23 cellular contexts compared by ENCODE assay signal in genomic region chr2:230498506-230499107, GRCh38.
DNase-seq lines count a peak whose midpoint lies in the region; ATAC-seq and TF ChIP-seq lines count a peak whose summit lies in the region.
"Had no signal": no experiment of that assay in that cellular context is flagged by ENCODE, and none has a peak within 500 bp of the region (broad histone marks: within the 10 kb centered on the region; RNA-seq: fewer than 3 reads in every experiment).

No MANE protein-coding gene starts in this region.

- H2AK5ac ChIP-seq in IMR-90 (ENCODE audit: low read depth, low read length), result no peak overlapping the region

- TF ChIP-seq CTCF in IMR-90 (conservative IDR thresholded peaks at IDR 0.05; ENCODE audit: low read depth, low read length), result no peak
- no peak for TF ChIP-seq CTCF in neutrophil (IDR thresholded peaks at IDR 0.05)

- no peaks in the 10 kb centered on the region for H3K9me1 ChIP-seq in IMR-90 (ENCODE audit: insufficient read depth, low read length)

- no peak overlapping the region for H3K4me3 ChIP-seq in IMR-90 (ENCODE audit: insufficient read depth, low read depth, low read length)
- H3K4me3 ChIP-seq in neutrophil (ENCODE audit: low read depth in 1 of 2, low read length in 1 of 2), result no peak overlapping the region
- H3K4me3 ChIP-seq: breast epithelium, colonic mucosa, sigmoid colon had no signal

- intact Hi-C loops in IMR-90 (cut with micrococcal nuclease), result loop anchor here (5.0 kb wide), 1 partner anchor 299 kb away; no protein-coding TSS in a partner anchor
- intact Hi-C loops in posterior vena cava (cut with DNase I), result no loop called here
- intact Hi-C loops in Right ventricle myocardium superior (cut with DNase I), result no loop called here

- H3K14ac ChIP-seq in IMR-90 (replicated peaks; ENCODE audit: low read depth, low read length), result no peak overlapping the region

- no peaks in the 10 kb centered on the region for H3K4me1 ChIP-seq in IMR-90 (ENCODE audit: control insufficient read depth, insufficient read depth, low read length)
- H3K4me1 ChIP-seq in neutrophil (ENCODE audit: control insufficient read depth in 1 of 2, insufficient read depth in 1 of 2, low read depth in 1 of 2, low read length in 1 of 2), result peaks cover 52 to 53% of the 10 kb centered on the region in 2 experiments
- H3K4me1 ChIP-seq: breast epithelium, colonic mucosa, parathyroid adenoma, sigmoid colon had no signal

- TF ChIP-seq RAD21 in IMR-90 (IDR thresholded peaks at IDR 0.05; ENCODE audit: low read length), result no peak

- H3K27me3 ChIP-seq in IMR-90 (ENCODE audit: control insufficient read depth, insufficient read depth, low read length), result no peaks in the 10 kb centered on the region
- no peaks in the 10 kb centered on the region for H3K27me3 ChIP-seq in neutrophil
- H3K27me3 ChIP-seq: breast epithelium, colonic mucosa, sigmoid colon had no signal

- H3K4me3 Mint-ChIP-seq in activated CD8-positive, alpha-beta memory T cell treated with anti-CD3 and anti-CD28 coated beads, Interleukin-2, amount 10 ng/mL, durations not matched to agents 7 days and 5 days, result no peak overlapping the region
- H3K4me3 Mint-ChIP-seq: endodermal cell; naive thymus-derived CD4-positive, alpha-beta T cell had no signal

- CTCF ChIA-PET in activated CD8-positive, alpha-beta memory T cell treated with anti-CD3 and anti-CD28 coated beads, Interleukin-2, amount 10 ng/mL, durations not matched to agents 7 days and 5 days (lab: Charles Lee), result interaction anchor here (1.0 kb wide), 1 partner anchor 9 kb away, joined by 6 read pairs; no protein-coding TSS in a partner anchor
- CTCF ChIA-PET in IMR-90 (lab: Yijun Ruan, JAX), result no interaction called here

- H3K4me2 ChIP-seq in IMR-90 (ENCODE audit: low read depth, low read length), result no peak overlapping the region

- H3K18ac ChIP-seq in IMR-90 (ENCODE audit: low read depth, low read length), result no peak overlapping the region

- H3K9me3 ChIP-seq in IMR-90 (ENCODE audit: control insufficient read depth, insufficient read depth, low read length) (no peaks in the 10 kb centered on the region), neutrophil (no peaks in the 10 kb centered on the region)
- H3K9me3 ChIP-seq: breast epithelium, colonic mucosa, sigmoid colon had no signal

- H2BK15ac ChIP-seq in IMR-90 (ENCODE audit: low read depth, low read length), result no peak overlapping the region

- no peaks in the 10 kb centered on the region for H4K20me1 ChIP-seq in IMR-90 (ENCODE audit: insufficient read depth, low read length)

- peak; percentile 16 for ATAC-seq in activated CD8-positive, alpha-beta memory T cell treated with anti-CD3 and anti-CD28 coated beads, Interleukin-2, amount 10 ng/mL, durations not matched to agents 7 days and 5 days
- ATAC-seq in IMR-90 (ENCODE audit: low read depth), result no peak
- ATAC-seq in GM19023 (IDR thresholded peaks at IDR 0.05; ENCODE audit: unreplicated experiment), result no peak
- no peak for ATAC-seq in Right ventricle myocardium superior (ENCODE audit: poor library complexity)
- ATAC-seq: left colon; naive thymus-derived CD4-positive, alpha-beta T cell had no signal

- TF ChIP-seq POLR2A in IMR-90 (IDR thresholded peaks at IDR 0.05; ENCODE audit: low read depth, low read length), result no peak

- H2BK120ac ChIP-seq in IMR-90 (ENCODE audit: low read depth, low read length), result no peak overlapping the region

- POLR2A ChIA-PET in IMR-90 (lab: Charles Lee; ENCODE audit: unreplicated experiment), result no interaction called here

- no peak overlapping the region for H3K23ac ChIP-seq in IMR-90 (ENCODE audit: low read depth, low read length)

- no peak overlapping the region for H2BK20ac ChIP-seq in IMR-90 (ENCODE audit: low read depth, low read length)

- H3K27ac Mint-ChIP-seq in activated CD8-positive, alpha-beta memory T cell treated with anti-CD3 and anti-CD28 coated beads, Interleukin-2, amount 10 ng/mL, durations not matched to agents 7 days and 5 days, result peak overlapping the region; percentile 62
- H3K27ac Mint-ChIP-seq: endodermal cell had no signal

- H3K9me3 Mint-ChIP-seq in activated CD8-positive, alpha-beta memory T cell treated with anti-CD3 and anti-CD28 coated beads, Interleukin-2, amount 10 ng/mL, durations not matched to agents 7 days and 5 days (ENCODE audit: low read depth), result no peaks in the 10 kb centered on the region

- no peaks in the 10 kb centered on the region for H3K79me1 ChIP-seq in IMR-90 (ENCODE audit: low read depth in 1 of 2, low read length in 2 of 2)

- H4K8ac ChIP-seq in IMR-90 (ENCODE audit: low read depth in 2 of 2, low read length in 2 of 2), result no peak overlapping the region

- H3K9ac ChIP-seq in IMR-90 (ENCODE audit: low read depth, low read length), result no peak overlapping the region
- H3K9ac ChIP-seq: parathyroid adenoma had no signal

- in situ Hi-C loops in IMR-90 (cut with MboI; ENCODE audit: low sequenced_read_pairs), result no loop called here

- peaks cover 16% of the 10 kb centered on the region for H3K36me3 ChIP-seq in IMR-90 (ENCODE audit: control insufficient read depth, insufficient read depth, low read length)
- peaks cover 70% of the 10 kb centered on the region for H3K36me3 ChIP-seq in neutrophil

- WGBS in IMR-90 (ENCODE audit: extremely low coverage in 2 of 2, insufficient read length in 1 of 2), 2 experiments, result no CpG with 5 or more reads among the region's 5 CpGs

- H2AFZ ChIP-seq in IMR-90 (replicated peaks; ENCODE audit: low read length, poor library complexity), result no peak overlapping the region
- H2AFZ ChIP-seq: parathyroid adenoma had no signal

- H4K91ac ChIP-seq in IMR-90 (ENCODE audit: insufficient read depth, low read depth, low read length), result no peak overlapping the region

- no TSS peak for BruUV-seq in IMR-90 (replicated peaks; lab: Mats Ljungman, UMichigan)

- H3K27ac ChIP-seq in IMR-90 (ENCODE audit: insufficient read depth, low read length), result no peak overlapping the region
- H3K27ac ChIP-seq in neutrophil, result peak overlapping the region; percentile 27
- H3K27ac ChIP-seq: breast epithelium, colonic mucosa, parathyroid adenoma, sigmoid colon had no signal

- no peak overlapping the region for H4K5ac ChIP-seq in IMR-90 (ENCODE audit: low read depth, low read length)

- peaks cover 87% of the 10 kb centered on the region for H3K36me3 Mint-ChIP-seq in activated CD8-positive, alpha-beta memory T cell treated with anti-CD3 and anti-CD28 coated beads, Interleukin-2, amount 10 ng/mL, durations not matched to agents 7 days and 5 days

- dilution Hi-C loops in IMR-90 (cut with HindIII; ENCODE audit: low sequenced_read_pairs, unreplicated experiment), result no loop called here

- H3K27me3 Mint-ChIP-seq in activated CD8-positive, alpha-beta memory T cell treated with anti-CD3 and anti-CD28 coated beads, Interleukin-2, amount 10 ng/mL, durations not matched to agents 7 days and 5 days, result no peaks in the 10 kb centered on the region
- H3K27me3 Mint-ChIP-seq: naive thymus-derived CD4-positive, alpha-beta T cell had no signal

- no peak overlapping the region for H2BK5ac ChIP-seq in IMR-90 (ENCODE audit: low read depth, low read length, poor library complexity, severe bottlenecking)

- peak overlapping the region; percentile 79 for H2AK9ac ChIP-seq in IMR-90 (replicated peaks; ENCODE audit: low read depth, low read length, poor library complexity)

- no peak for DNase-seq in activated CD8-positive, alpha-beta memory T cell treated with anti-CD3 and anti-CD28 coated beads, Interleukin-2, amount 10 ng/mL, durations not matched to agents 7 days and 5 days
- DNase-seq in activated CD8-positive, alpha-beta memory T cell treated with anti-CD3 and anti-CD28 coated beads, Interleukin-2, amount 50 U/mL, for 4 hours, result no peak
- DNase-seq in IMR-90, result no peak
- peak; percentile 29 for DNase-seq in astrocyte of the hippocampus (ENCODE audit: low read depth, low spot score)
- no peak for DNase-seq in posterior vena cava (ENCODE audit: low spot score)
- no peak for DNase-seq in Right ventricle myocardium superior
- DNase-seq: activated CD4-positive, alpha-beta T cell treated with anti-CD3 and anti-CD28 coated beads for 1 hour; C1 segment of cervical spinal cord; colonic mucosa; endodermal cell; GDM1; KG1; left colon; naive thymus-derived CD4-positive, alpha-beta T cell; NCI-H2171; NCI-H524 treated with DMSO at 0.1 percent for 48 hours; sigmoid colon; substantia nigra; SW 1271 had no signal

- no peak overlapping the region for H3K4ac ChIP-seq in IMR-90 (ENCODE audit: low read depth, low read length)

- no peak overlapping the region for H3K56ac ChIP-seq in IMR-90 (ENCODE audit: extremely low read depth, insufficient read depth, low read length)

- H3K4me1 Mint-ChIP-seq in activated CD8-positive, alpha-beta memory T cell treated with anti-CD3 and anti-CD28 coated beads, Interleukin-2, amount 10 ng/mL, durations not matched to agents 7 days and 5 days, result peaks cover 34% of the 10 kb centered on the region
- H3K4me1 Mint-ChIP-seq: endodermal cell had no signal

TF ChIP-seq in IMR-90, 13 proteins besides CTCF, POLR2A, EP300 and RAD21 (continues in another document):
- no peak for TF ChIP-seq BHLHE40 (IDR thresholded peaks at IDR 0.05; ENCODE audit: low read depth, low read length)
- TF ChIP-seq SMC3 (IDR thresholded peaks at IDR 0.05; ENCODE audit: low read depth, low read length), result no peak
- no peak for TF ChIP-seq FOS (IDR thresholded peaks at IDR 0.05; ENCODE audit: low read depth, low read length)
- no peak for TF ChIP-seq RFX5 (IDR thresholded peaks at IDR 0.05; ENCODE audit: low read depth, low read length)
- TF ChIP-seq NFE2L2 (IDR thresholded peaks at IDR 0.05; ENCODE audit: low read depth, low read length), result no peak
- no peak for TF ChIP-seq MAZ (IDR thresholded peaks at IDR 0.05; ENCODE audit: borderline replicate concordance, low read depth, low read length)
- no peak for TF ChIP-seq MAFK (IDR thresholded peaks at IDR 0.05; ENCODE audit: low read depth, low read length)
- no peak for TF ChIP-seq USF2 (IDR thresholded peaks at IDR 0.05; ENCODE audit: low read depth, low read length)
- TF ChIP-seq CHD1 (IDR thresholded peaks at IDR 0.05; ENCODE audit: low read depth, low read length), result no peak
